Comparison of ENCODE assay signal across 11 cellular contexts in the genomic region with DNA sequence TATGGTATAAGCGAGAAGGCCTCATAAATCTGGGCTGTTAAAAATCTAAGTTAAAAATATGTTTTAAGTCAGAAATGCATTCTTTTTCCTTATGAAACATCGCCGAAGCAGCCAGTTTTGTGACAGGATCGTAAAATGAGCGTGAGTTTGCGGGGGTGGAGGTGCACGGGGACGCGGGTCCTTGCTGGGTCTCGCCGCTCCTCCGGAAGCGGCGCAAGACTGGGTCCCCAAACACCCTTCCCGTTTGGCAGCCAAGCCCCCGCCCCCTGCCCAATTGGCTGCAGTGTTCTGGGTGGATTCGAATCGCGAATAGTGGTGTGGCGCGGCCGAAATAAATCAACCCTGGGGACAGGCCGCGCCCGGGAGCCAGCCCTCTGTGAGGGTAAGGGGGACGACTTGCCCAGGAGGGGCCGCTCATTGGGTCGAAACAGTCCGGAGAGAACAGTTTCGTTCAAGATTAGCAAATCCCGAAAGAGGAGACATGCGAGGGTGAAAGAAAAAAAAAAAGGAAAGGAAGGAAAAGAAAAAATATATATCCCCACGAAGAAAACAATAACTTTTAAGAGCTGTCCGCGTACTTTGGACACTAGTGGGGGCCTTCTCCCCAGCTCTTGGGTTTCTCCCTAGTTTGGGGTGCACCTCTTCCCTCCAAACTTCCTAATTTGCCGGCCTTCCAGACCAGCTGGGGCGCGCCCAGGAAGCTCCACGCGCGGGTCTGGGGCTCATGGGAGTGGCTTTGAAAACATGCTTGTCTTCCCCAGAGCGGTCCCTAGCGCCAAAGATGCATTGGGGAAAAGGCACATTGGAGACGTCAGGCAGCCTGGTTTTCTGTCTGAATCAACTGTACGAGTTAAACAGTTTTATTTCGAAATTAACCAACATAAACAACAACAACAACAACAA. TPM values are rescaled to one million over a fixed set of nuclear protein-coding genes. Genes with fewer than 3 reads are reported as not detected.
DNase-seq lines count a peak whose midpoint lies in the region; ATAC-seq and TF ChIP-seq lines count a peak whose summit lies in the region.
"Had no signal": no experiment of that assay in that cellular context is flagged by ENCODE, and none has a peak within 500 bp of the region (broad histone marks: within the 10 kb centered on the region; RNA-seq: fewer than 3 reads in every experiment).

No MANE protein-coding gene starts in this region.

- H3K4me2 ChIP-seq in GM23338 (peak overlapping the region; percentile 99), GM23248 (ENCODE audit: unreplicated experiment) (no peak overlapping the region)

- H3K4me3 Mint-ChIP-seq in GM23338 = peak overlapping the region; percentile 81

- H3K9ac ChIP-seq in GM23248 = no peak overlapping the region

- TF ChIP-seq CTCF in GM23338 (conservative IDR thresholded peaks at IDR 0.05; ENCODE audit: low read depth in 2 of 2) = no peak
- TF ChIP-seq CTCF in ascending aorta (IDR thresholded peaks at IDR 0.05) = peak in 1 of 3 experiments; percentile 1

- H3K4me1 Mint-ChIP-seq in GM23338 = peaks cover 32% of the 10 kb centered on the region

- no peaks in the 10 kb centered on the region for H3K9me2 ChIP-seq in GM23338 (ENCODE audit: insufficient read depth)
- no peaks in the 10 kb centered on the region for H3K9me2 ChIP-seq in GM23248 (ENCODE audit: insufficient read depth)

- intact Hi-C loops in ascending aorta (cut with DNase I) = loop anchor here (2.0 to 10.0 kb wide), 11 partner anchors 170 to 1066 kb away; a partner anchor contains a TSS
- intact Hi-C loops in posterior vena cava (cut with DNase I) = loop anchor here (10.0 kb wide), 3 partner anchors 172 to 398 kb away; no protein-coding TSS in a partner anchor

- H3K4me3 ChIP-seq in GM23338 = peak overlapping the region; percentile 82
- peak overlapping the region; percentile 89 to 90 for H3K4me3 ChIP-seq in ascending aorta
- peak overlapping the region; percentile 34; the same call in 1 of the 2 replicates for H3K4me3 ChIP-seq in iPS-18c (ENCODE audit: insufficient read depth, low read depth, low read length)
- no peak overlapping the region for H3K4me3 ChIP-seq in GM23248

- no peaks in the 10 kb centered on the region for H3K36me3 Mint-ChIP-seq in GM23338 (ENCODE audit: low read depth)

- peaks cover 89% of the 10 kb centered on the region for H3K27me3 Mint-ChIP-seq in GM23338 (ENCODE audit: insufficient read depth, low read depth, poor library complexity)

- peaks cover 30% of the 10 kb centered on the region; the same call in 1 of the 2 replicates for H3K4me1 ChIP-seq in GM23338 (ENCODE audit: insufficient read depth)
- H3K4me1 ChIP-seq in ascending aorta = peaks cover 0 to 7% of the 10 kb centered on the region in 2 donors
- no peaks in the 10 kb centered on the region for H3K4me1 ChIP-seq in GM23248 (ENCODE audit: insufficient read depth)

- no peak for DNase-seq in GM23338 (ENCODE audit: low spot score)
- DNase-seq in ascending aorta (ENCODE audit: low spot score in 2 of 2) = peak; percentile 59 to 92
- peak; percentile 92 for DNase-seq in posterior vena cava (ENCODE audit: low spot score)
- DNase-seq in stimulated activated CD8-positive, alpha-beta memory T cell treated with anti-CD3 and anti-CD28 coated beads, Interleukin-4, amount 100 ng/mL, for 48 hours = no peak
- no peak for DNase-seq in NCI-H510A (lab: John Stamatoyannopoulos, UW)
- DNase-seq in GM23248 = no peak
- DNase-seq: NCI-H69; stimulated activated naive CD8-positive, alpha-beta T cell treated with anti-CD3 and anti-CD28 coated beads, Interleukin-15, Interleukin-2, amounts not matched to agents 100 U/mL and 50 U/mL, for 24 hours; T-helper 2 cell had no signal

- H3K27me3 ChIP-seq in GM23338 (ENCODE audit: insufficient read depth) = peaks cover 96% of the 10 kb centered on the region
- no peaks in the 10 kb centered on the region for H3K27me3 ChIP-seq in ascending aorta
- peaks cover 70% of the 10 kb centered on the region for H3K27me3 ChIP-seq in GM23248 (replicated peaks; ENCODE audit: insufficient read depth)

- ATAC-seq in GM23338 (no peak), HG03045 (IDR thresholded peaks at IDR 0.05; ENCODE audit: unreplicated experiment) (no peak)
- ATAC-seq: stimulated activated naive CD8-positive, alpha-beta T cell treated with anti-CD3 and anti-CD28 coated beads, Interleukin-15, Interleukin-2, amounts not matched to agents 100 U/mL and 50 U/mL, for 24 hours had no signal

- H4K20me1 ChIP-seq in GM23338 (replicated peaks; ENCODE audit: insufficient read depth) = peaks cover 24% of the 10 kb centered on the region
- H4K20me1 ChIP-seq in GM23248 (ENCODE audit: insufficient read depth) = no peaks in the 10 kb centered on the region

- H2AFZ ChIP-seq in GM23338 = peak overlapping the region; percentile 74; the same call in 1 of the 2 replicates
- no peak overlapping the region for H2AFZ ChIP-seq in GM23248

- H3K79me2 ChIP-seq in GM23338 (replicated peaks; ENCODE audit: insufficient read depth) (no peaks in the 10 kb centered on the region), GM23248 (ENCODE audit: insufficient read depth) (peaks cover 2% of the 10 kb centered on the region; the same call in 1 of the 2 replicates)

- H3K9me3 Mint-ChIP-seq in GM23338 = peaks cover 8% of the 10 kb centered on the region; the same call in 1 of the 3 replicates

- H3K36me3 ChIP-seq in GM23338 (ENCODE audit: insufficient read depth) (no peaks in the 10 kb centered on the region), ascending aorta (peaks cover 3 to 5% of the 10 kb centered on the region in 2 donors), GM23248 (ENCODE audit: low read depth) (no peaks in the 10 kb centered on the region)

- in situ Hi-C loops in GM23248 (cut with MboI) = loop anchor here (5.0 kb wide), 1 partner anchor 396 kb away; no protein-coding TSS in a partner anchor

- 18 to 23% methylated on average over 45 to 46 of the region's 46 CpGs for WGBS in GM23248 (ENCODE audit: low coverage in 1 of 2, low lambda C conversion rate in 2 of 2, missing lambda C conversion rate in 2 of 2), 2 experiments

- H3K27ac ChIP-seq in GM23338 (ENCODE audit: low read depth) = no peak overlapping the region
- H3K27ac ChIP-seq in ascending aorta = peak overlapping the region; percentile 98 to 99
- no peak overlapping the region for H3K27ac ChIP-seq in GM23248

- no peak overlapping the region for H3K27ac Mint-ChIP-seq in GM23338

- peaks cover 15% of the 10 kb centered on the region for H3F3A ChIP-seq in GM23338 (replicated peaks; ENCODE audit: low read depth)
- no peaks in the 10 kb centered on the region for H3F3A ChIP-seq in GM23248 (ENCODE audit: insufficient read depth)

- no peaks in the 10 kb centered on the region for H3K9me3 ChIP-seq in ascending aorta
- no peaks in the 10 kb centered on the region for H3K9me3 ChIP-seq in iPS-18c (ENCODE audit: control insufficient read depth, insufficient read depth, low read length)
- H3K9me3 ChIP-seq in GM23248 (ENCODE audit: low read depth) = no peaks in the 10 kb centered on the region

TF ChIP-seq in GM23338, 12 proteins besides CTCF, POLR2A, EP300 and RAD21:
- TF ChIP-seq STAT1 (IDR thresholded peaks at IDR 0.05; ENCODE audit: unreplicated experiment) (no peak), POLR2AphosphoS5 (IDR thresholded peaks at IDR 0.05; ENCODE audit: low read depth) (no peak), EZH2 (IDR thresholded peaks at IDR 0.05; ENCODE audit: low read depth, unreplicated experiment) (peak; percentile 79)

RNA-seq across cellular contexts. Expression of a gene that starts 3.1 kb away (rescaled TPM):
- total RNA-seq in GM23338 (2014; rRNA removed; shearing (Covaris generic)) = not detected in 2 replicates
- 0.08 and 0.30 TPM in 2 replicates for polyA plus RNA-seq in GM23338 (2016; fragmentation: Nextera tagmentation; extraction: Ambion mirVana)
- 89.3 TPM for total RNA-seq in ascending aorta
- total RNA-seq in posterior vena cava = 10 to 100 TPM; 32.7 to 38.4 TPM
- total RNA-seq in GM23248 (2014; rRNA removed; shearing (Covaris generic)) = 17.6 and 19.0 TPM in 2 replicates
- polyA plus RNA-seq in GM23248 (2016; fragmentation: Nextera tagmentation; extraction: Ambion mirVana) = 6.6 and 6.9 TPM in 2 replicates

Comparison
In these comparisons a context has a peak if more than half of its experiments do, and no peak if none do; other contexts are left out.
1. DNase-seq: peak in ascending aorta (2 of 2) and posterior vena cava (single experiment); none in GM23338 (single experiment), stimulated activated CD8-positive, alpha-beta memory T cell treated with anti-CD3 and anti-CD28 coated beads, Interleukin-4, amount 100 ng/mL, for 48 hours (single experiment), NCI-H510A (single experiment) and GM23248 (single experiment).
2. H3K27ac ChIP-seq: peak in ascending aorta (2 of 2); none in GM23338 (single experiment) and GM23248 (single experiment).
3. RNA of a gene that starts 3.1 kb away (total RNA-seq): 89.3 TPM in ascending aorta (single experiment), 32.7 to 38.4 TPM in posterior vena cava and 17.6 to 19.0 TPM in GM23248; not detected in GM23338; every median in the first group is over 10 times any median in the second.